9 cellular contexts compared by ENCODE assay signal in the genomic region with DNA sequence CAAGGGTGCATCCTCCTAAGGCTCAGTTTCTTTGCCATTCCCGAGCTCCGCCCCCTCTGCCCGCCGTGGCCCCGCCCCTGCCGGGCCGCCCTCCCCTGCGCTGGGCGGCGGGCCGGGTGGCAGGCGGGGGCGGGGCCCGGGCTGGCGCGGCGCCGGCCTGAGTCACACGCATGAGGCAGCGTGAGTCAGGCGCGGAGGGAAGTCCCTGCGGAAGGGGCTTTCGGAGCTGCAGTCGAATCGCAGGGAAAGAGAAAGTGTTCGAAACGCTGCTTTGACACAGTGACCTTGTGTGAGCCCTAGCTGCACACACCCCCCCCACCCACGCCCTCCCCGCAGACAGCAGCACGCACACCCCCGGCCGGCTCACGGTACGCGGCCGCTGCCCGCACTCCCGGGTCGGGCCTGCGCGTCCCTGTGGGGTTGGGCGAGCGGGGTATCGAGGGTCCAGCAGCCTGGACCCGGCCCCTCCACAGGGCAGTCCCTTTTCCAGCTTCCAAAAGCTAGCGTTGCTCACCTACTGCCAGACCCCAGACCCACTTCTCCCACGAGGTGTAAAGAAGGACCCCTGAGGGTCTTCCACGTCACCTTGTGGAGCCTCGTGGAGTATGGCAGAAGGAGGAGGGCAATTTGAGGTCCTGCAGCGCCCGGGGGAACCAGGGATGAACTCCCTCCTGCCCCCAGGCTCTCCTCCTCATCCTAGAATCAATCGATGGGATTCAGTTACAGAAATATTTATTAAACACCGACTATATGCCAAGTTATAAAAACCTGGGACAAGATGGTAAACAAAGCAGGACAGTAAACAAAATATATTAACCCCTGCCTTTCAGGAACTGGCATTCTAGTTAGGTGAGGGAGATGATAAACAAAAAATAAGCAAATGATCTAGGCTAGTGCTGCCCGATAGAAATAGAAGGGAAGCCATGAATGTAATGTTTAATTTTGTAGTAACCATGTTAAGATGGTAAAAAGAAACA. TPM values are rescaled to one million over a fixed set of nuclear protein-coding genes. Genes with fewer than 3 reads are reported as not detected.
DNase-seq lines count a peak whose midpoint lies in the region; ATAC-seq, FAIRE-seq and TF ChIP-seq lines count a peak whose summit lies in the region.
"Had no signal": no experiment of that assay in that cellular context is flagged by ENCODE, and none has a peak within 500 bp of the region (broad histone marks: within the 10 kb centered on the region; RNA-seq: fewer than 3 reads in every experiment).

No MANE protein-coding gene starts in this region.

- H2AFZ ChIP-seq in HepG2 (ENCODE audit: low read length) = peak overlapping the region; percentile 52

- 3% methylated on average over 41 of the region's 55 CpGs for WGBS in HepG2 (ENCODE audit: low lambda C conversion rate)

- peak overlapping the region; percentile 76 for H3K9ac ChIP-seq in HepG2 (ENCODE audit: insufficient read depth, low read depth, low read length)

- POLR2A ChIA-PET in HepG2 (lab: Yijun Ruan, JAX) = interaction anchor here (0.6 to 2.0 kb wide), 12 partner anchors 12 to 533 kb away, joined by 3 to 24 read pairs (median 6); a partner anchor contains a TSS

- H3K9me3 ChIP-seq in BE2C (no peaks in the 10 kb centered on the region), HepG2 (ENCODE audit: low read length) (no peaks in the 10 kb centered on the region)

- TF ChIP-seq POLR2A in HepG2 (IDR thresholded peaks at IDR 0.05; ENCODE audit: insufficient read depth in 1 of 2, low read depth in 2 of 2, low read length in 2 of 2) = peak; percentile 88 to 93

- FAIRE-seq in GM19239 (lab: Jason Lieb, UNC) = peak; percentile 75
- no peak for FAIRE-seq in HepG2 (lab: Jason Lieb, UNC)
- FAIRE-seq: TTC549 had no signal

- DNase-seq in BE2C = peak; percentile 95
- DNase-seq in GM19239 (ENCODE audit: insufficient read length, low spot score) = peak; percentile 98
- DNase-seq in NCI-H526 treated with DMSO at 0.1 percent for 48 hours (lab: John Stamatoyannopoulos, UW) = peak; percentile 71
- DNase-seq in activated CD4-positive, alpha-beta T cell treated with anti-CD3 and anti-CD28 coated beads, Interleukin-2, amount 50 U/mL, for 1 hour = peak; percentile 92
- DNase-seq in dedifferentiated amniotic fluid mesenchymal stem cell (ENCODE audit: extremely low spot score) = peak; percentile 84
- DNase-seq in HepG2 (ENCODE audit: low spot score) = peak; percentile 81
- DNase-seq in stimulated activated CD4-positive, alpha-beta T cell treated with anti-CD3 and anti-CD28 coated beads, Interleukin-2, amount 100 ng/mL, for 48 hours = peak; percentile 91 to 94

- H3K4me3 ChIP-seq in BE2C (ENCODE audit: low read depth, low read length) (peak overlapping the region; percentile 63), HepG2 (replicated peaks in 1 of 3; ENCODE audit: insufficient read depth in 1 of 3, low read depth in 2 of 3, low read length in 3 of 3) (peak overlapping the region; percentile 60 to 76 (median 72))

- peak overlapping the region; percentile 99 for H3K4me2 ChIP-seq in HepG2 (ENCODE audit: low read depth, low read length)

- intact Hi-C loops in HepG2 (cut with micrococcal nuclease; ENCODE audit: unreplicated experiment) = no loop called here

- in situ Hi-C loops in HepG2 (cut with HindIII; ENCODE audit: extremely low pct_ligation_motif_present, low pct_unique_long_range_greater_than_20kb) = no loop called here

- peak overlapping the region; percentile 38 for H3K27ac ChIP-seq in HepG2 (ENCODE audit: extremely low read length, insufficient read depth, low read length)

- TF ChIP-seq CTCF in BE2C (IDR thresholded peaks at IDR 0.05; ENCODE audit: low read depth, low read length) (no peak), HepG2 (CRISPR knock-in tag; IDR thresholded peaks at IDR 0.05) (no peak)

- peak; percentile 9; the same call in 1 of the 2 replicates for TF ChIP-seq RAD21 in HepG2 (CRISPR knock-in tag; IDR thresholded peaks at IDR 0.05)

- no peaks in the 10 kb centered on the region for H3K79me2 ChIP-seq in HepG2 (ENCODE audit: insufficient read depth, low read length)

- BruUV-seq in HepG2 (replicated peaks; lab: Mats Ljungman, UMichigan) = TSS peak; percentile 94

- H4K20me1 ChIP-seq in HepG2 (ENCODE audit: insufficient read depth, low read length) = no peaks in the 10 kb centered on the region

- H3K27me3 ChIP-seq in BE2C = no peaks in the 10 kb centered on the region
- H3K27me3 ChIP-seq in HepG2 (ENCODE audit: control insufficient read depth in 1 of 2, insufficient read depth in 2 of 2, low read length in 2 of 2) = peaks cover 3 to 25% of the 10 kb centered on the region in 2 experiments; a peak in 2 of 5 replicates

- peak; percentile 86 for ATAC-seq in HG03439 (IDR thresholded peaks at IDR 0.05; ENCODE audit: unreplicated experiment)
- peak; percentile 91 for ATAC-seq in HepG2

- H3K36me3 ChIP-seq in BE2C (no peaks in the 10 kb centered on the region), HepG2 (replicated peaks in 1 of 2; ENCODE audit: control insufficient read depth in 1 of 2, insufficient read depth in 2 of 2, low read length in 2 of 2) (no peaks in the 10 kb centered on the region)

- peak in 1 of 2 experiments; percentile 24; a peak in 1 of 4 replicates for TF ChIP-seq EP300 in HepG2 (IDR thresholded peaks at IDR 0.05; ENCODE audit: low read depth in 2 of 2, low read length in 2 of 2)
- TF ChIP-seq EP300 in HepG2 (CRISPR knock-in tag; IDR thresholded peaks at IDR 0.05; ENCODE audit: borderline replicate concordance) = no peak

- peaks cover 4% of the 10 kb centered on the region; the same call in 1 of the 2 replicates for H3K4me1 ChIP-seq in BE2C
- H3K4me1 ChIP-seq in HepG2 (ENCODE audit: insufficient read depth, low read length) = peaks cover 38% of the 10 kb centered on the region

- CTCF ChIA-PET in HepG2 (lab: Yijun Ruan, JAX; ENCODE audit: low intra/inter-chr PET ratio, low total read pairs) = no interaction called here

TF ChIP-seq in HepG2, 621 proteins besides CTCF, POLR2A, EP300 and RAD21 (continues in another document):
- TF ChIP-seq SAP130 (CRISPR knock-in tag; IDR thresholded peaks at IDR 0.05; ENCODE audit: low read depth) = peak; percentile 78
- TF ChIP-seq JARID2 (CRISPR knock-in tag; IDR thresholded peaks at IDR 0.05; ENCODE audit: insufficient replicate concordance) = no peak
- peak; percentile 68; the same call in 1 of the 2 replicates for TF ChIP-seq HOXA3 (CRISPR knock-in tag; IDR thresholded peaks at IDR 0.05)
- no peak for TF ChIP-seq NFIC (IDR thresholded peaks at IDR 0.05; ENCODE audit: low read length)
- TF ChIP-seq KLF11 (CRISPR knock-in tag; IDR thresholded peaks at IDR 0.05) = no peak

RNA-seq across cellular contexts. Expression of a gene that starts 12.4 kb away (rescaled TPM):
- 155 TPM for polyA plus RNA-seq in BE2C (2012; ENCODE audit: insufficient read depth, insufficient read length, low read depth)
- 145 and 150 TPM in 2 replicates for total RNA-seq in HepG2 (2016; rRNA removed; fragmentation: Illumina TruSeq; extraction: Trizol)
- total RNA-seq in HepG2 (2016; cell fraction: cytosol; rRNA removed; fragmentation: Illumina TruSeq; extraction: Trizol; ENCODE audit: low read depth) = 82.4 and 94.2 TPM in 2 replicates
- 136 and 144 TPM in 2 replicates for total RNA-seq in HepG2 (2016; cell fraction: insoluble cytoplasmic fraction; rRNA removed; fragmentation: Illumina TruSeq; extraction: Trizol)
- 218 and 242 TPM in 2 replicates for total RNA-seq in HepG2 (2016; cell fraction: membrane; rRNA removed; fragmentation: Illumina TruSeq; extraction: Trizol)
- total RNA-seq in HepG2 (2016; cell fraction: nucleus; rRNA removed; fragmentation: Illumina TruSeq; extraction: Trizol) = 54.7 and 67.6 TPM in 2 replicates
- polyA plus RNA-seq in HepG2 (2011; rRNA removed) = 110 and 117 TPM in 2 replicates
- 75.3 and 119 TPM in 2 replicates for polyA plus RNA-seq in HepG2 (2011; cell fraction: cytosol; rRNA removed)
- polyA plus RNA-seq in HepG2 (2011; cell fraction: nucleus; rRNA removed) = 94.8 and 98.5 TPM in 2 replicates
- polyA plus RNA-seq in HepG2 (2012) = 124 and 156 TPM in 2 replicates
- polyA plus RNA-seq in HepG2 (2016; cell fraction: cytosol; fragmentation: Illumina TruSeq; extraction: Trizol; ENCODE audit: low read depth) = 263 TPM in 2 replicates
- polyA plus RNA-seq in HepG2 (2016; cell fraction: insoluble cytoplasmic fraction; fragmentation: Illumina TruSeq; extraction: Trizol; ENCODE audit: low read depth) = 365 and 450 TPM in 2 replicates
- 531 and 581 TPM in 2 replicates for polyA plus RNA-seq in HepG2 (2016; cell fraction: membrane; fragmentation: Illumina TruSeq; extraction: Trizol; ENCODE audit: low read depth)
- polyA plus RNA-seq in HepG2 (2016; cell fraction: nucleus; fragmentation: Illumina TruSeq; extraction: Trizol; ENCODE audit: insufficient read depth, low read depth) = 216 and 222 TPM in 2 replicates
- polyA minus RNA-seq in HepG2 (2011; rRNA and poly(A)+ RNA removed; ENCODE audit: low replicate concordance) = 74.1 and 108 TPM in 2 replicates
- 75.7 and 94.8 TPM in 2 replicates for polyA minus RNA-seq in HepG2 (2011; cell fraction: cytosol; rRNA and poly(A)+ RNA removed)
- polyA minus RNA-seq in HepG2 (2011; cell fraction: nucleus; rRNA and poly(A)+ RNA removed) = 17.0 and 21.0 TPM in 2 replicates

RNA-seq across cellular contexts. Expression of a gene that starts 24.6 kb away (rescaled TPM):
- 46.8 TPM for polyA plus RNA-seq in BE2C (2012; ENCODE audit: insufficient read depth, insufficient read length, low read depth)
- total RNA-seq in HepG2 (2016; rRNA removed; fragmentation: Illumina TruSeq; extraction: Trizol) = 11.2 and 15.3 TPM in 2 replicates
- 78.6 and 81.3 TPM in 2 replicates for total RNA-seq in HepG2 (2016; cell fraction: cytosol; rRNA removed; fragmentation: Illumina TruSeq; extraction: Trizol; ENCODE audit: low read depth)
- 9.2 and 15.5 TPM in 2 replicates for total RNA-seq in HepG2 (2016; cell fraction: insoluble cytoplasmic fraction; rRNA removed; fragmentation: Illumina TruSeq; extraction: Trizol)
- 58.3 and 62.1 TPM in 2 replicates for total RNA-seq in HepG2 (2016; cell fraction: membrane; rRNA removed; fragmentation: Illumina TruSeq; extraction: Trizol)
- 7.2 and 10.1 TPM in 2 replicates for total RNA-seq in HepG2 (2016; cell fraction: nucleus; rRNA removed; fragmentation: Illumina TruSeq; extraction: Trizol)
- 8.8 and 11.9 TPM in 2 replicates for polyA plus RNA-seq in HepG2 (2011; rRNA removed)
- 9.0 and 13.2 TPM in 2 replicates for polyA plus RNA-seq in HepG2 (2011; cell fraction: cytosol; rRNA removed)
- polyA plus RNA-seq in HepG2 (2011; cell fraction: nucleus; rRNA removed) = 14.4 and 18.0 TPM in 2 replicates
- 3.4 and 5.5 TPM in 2 replicates for polyA plus RNA-seq in HepG2 (2012)
- polyA plus RNA-seq in HepG2 (2016; cell fraction: cytosol; fragmentation: Illumina TruSeq; extraction: Trizol; ENCODE audit: low read depth) = 91.0 and 94.0 TPM in 2 replicates
- 9.6 and 11.4 TPM in 2 replicates for polyA plus RNA-seq in HepG2 (2016; cell fraction: insoluble cytoplasmic fraction; fragmentation: Illumina TruSeq; extraction: Trizol; ENCODE audit: low read depth)
- polyA plus RNA-seq in HepG2 (2016; cell fraction: membrane; fragmentation: Illumina TruSeq; extraction: Trizol; ENCODE audit: low read depth) = 61.6 and 63.3 TPM in 2 replicates
- 13.3 and 16.8 TPM in 2 replicates for polyA plus RNA-seq in HepG2 (2016; cell fraction: nucleus; fragmentation: Illumina TruSeq; extraction: Trizol; ENCODE audit: insufficient read depth, low read depth)
- polyA minus RNA-seq in HepG2 (2011; rRNA and poly(A)+ RNA removed; ENCODE audit: low replicate concordance) = 13.5 and 15.5 TPM in 2 replicates
- 3.9 and 4.0 TPM in 2 replicates for polyA minus RNA-seq in HepG2 (2011; cell fraction: cytosol; rRNA and poly(A)+ RNA removed)
- 5.6 and 6.4 TPM in 2 replicates for polyA minus RNA-seq in HepG2 (2011; cell fraction: nucleus; rRNA and poly(A)+ RNA removed)

Comparison
In these comparisons a context has a peak if more than half of its experiments do, and no peak if none do; other contexts are left out.
1. Peak in every context shown above with its lines: DNase-seq, ATAC-seq, H3K4me3 ChIP-seq and H3K27ac ChIP-seq.